Comparison of ENCODE assay signal across 8 cellular contexts in genomic region chr13:102870677-102871415, GRCh38. TPM values are rescaled to one million over a fixed set of nuclear protein-coding genes. Genes with fewer than 3 reads are reported as not detected.
DNase-seq lines count a peak whose midpoint lies in the region; TF ChIP-seq lines count a peak whose summit lies in the region.

No MANE protein-coding gene starts in this region.

- no peaks in the 10 kb centered on the region for H3K9me3 ChIP-seq in MG63

- H3K27me3 ChIP-seq in H7 (ENCODE audit: control insufficient read depth, insufficient read depth, low read length) (no peaks in the 10 kb centered on the region), MG63 (no peaks in the 10 kb centered on the region), brain microvascular endothelial cell (replicated peaks) (no peaks in the 10 kb centered on the region)

- TF ChIP-seq CTCF in brain microvascular endothelial cell (IDR thresholded peaks at IDR 0.05; ENCODE audit: low read depth, low read length, missing control alignments) = peak; percentile 80

- DNase-seq in NCI-H510A treated with DMSO at 0.1 percent for 48 hours (lab: John Stamatoyannopoulos, UW) = peak; percentile 34
- DNase-seq in NCI-H510A (lab: John Stamatoyannopoulos, UW) = no peak
- DNase-seq in H7 = peak; percentile 85
- DNase-seq in MG63 = peak; percentile 36
- peak; percentile 8 to 58 (median 26) for DNase-seq in T-helper 2 cell
- peak; percentile 64 for DNase-seq in brain microvascular endothelial cell
- DNase-seq in iPS-NIHi11 (ENCODE audit: low spot score) = peak; percentile 82
- peak; percentile 37 for DNase-seq in smooth muscle cell of the brain vasculature (ENCODE audit: low read depth, low spot score)

- no peak overlapping the region for H3K4me3 ChIP-seq in H7 (ENCODE audit: insufficient read depth, low read depth, low read length)
- no peak overlapping the region for H3K4me3 ChIP-seq in MG63
- no peak overlapping the region for H3K4me3 ChIP-seq in brain microvascular endothelial cell (ENCODE audit: low read depth, low read length)

- no peak overlapping the region for H3K27ac ChIP-seq in brain microvascular endothelial cell

- in situ Hi-C loops in brain microvascular endothelial cell (cut with HindIII; ENCODE audit: low pct_ligation_motif_present, low sequenced_read_pairs) = loop anchor here (25.0 kb wide), 1 partner anchor 284 kb away; the partner anchor contains the start of gene TPP2

- H3K36me3 ChIP-seq in H7 (replicated peaks; ENCODE audit: control insufficient read depth, insufficient read depth, low read length) = peaks cover 2% of the 10 kb centered on the region
- peaks cover 54% of the 10 kb centered on the region for H3K36me3 ChIP-seq in MG63
- peaks cover 33% of the 10 kb centered on the region for H3K36me3 ChIP-seq in brain microvascular endothelial cell (replicated peaks)

RNA-seq across cellular contexts. Expression of gene ERCC5, which starts 25.0 kb away (rescaled TPM):
- total RNA-seq in H7 (2014; rRNA removed; shearing (Covaris generic)) = 24.4 and 26.8 TPM in 2 replicates
- total RNA-seq in MG63 (2014; rRNA removed; shearing (Covaris generic); ENCODE audit: low replicate concordance) = 33.2 and 89.9 TPM in 2 replicates
